ENCODE assay signal across 8 cellular contexts in genomic region chr12:118376089-118377004, GRCh38. TPM values are rescaled to one million over a fixed set of nuclear protein-coding genes. Genes with fewer than 3 reads are reported as not detected.
DNase-seq lines count a peak whose midpoint lies in the region; ATAC-seq and TF ChIP-seq lines count a peak whose summit lies in the region.

Gene SUDS3 (plus strand): TSS chr12:118376555. CDS start chr12:118376692, 137 bp downstream.

- H3K4me3 ChIP-seq in choroid plexus epithelial cell (ENCODE audit: low read depth, low read length) (peak within 1 kb of the TSS; percentile 87), kidney epithelial cell (ENCODE audit: low read depth, low read length) (peak within 1 kb of the TSS; percentile 90)

- peak; percentile 91 for DNase-seq in GM10266 (ENCODE audit: extremely low spot score)
- DNase-seq in NCI-H526 (lab: John Stamatoyannopoulos, UW) = peak; percentile 83 to 93
- DNase-seq in activated CD4-positive, alpha-beta T cell treated with anti-CD3 and anti-CD28 coated beads for 48 hours = peak; percentile 95
- peak; percentile 79 for DNase-seq in choroid plexus epithelial cell (ENCODE audit: low read depth)
- no peak for DNase-seq in kidney epithelial cell (ENCODE audit: low read depth)
- peak; percentile 94 for DNase-seq in stimulated activated CD4-positive, alpha-beta T cell treated with anti-CD3 and anti-CD28 coated beads, Interleukin-15, amount 100 ng/mL, for 24 hours

- H3K27me3 ChIP-seq in kidney epithelial cell (ENCODE audit: control insufficient read depth, insufficient read depth, low read length) = no peaks in the 10 kb centered on the region

- ATAC-seq in HG03159 (IDR thresholded peaks at IDR 0.05; ENCODE audit: unreplicated experiment) (peak; percentile 33), GM21526 (IDR thresholded peaks at IDR 0.05; ENCODE audit: low FRiP score, unreplicated experiment) (no peak)

- peaks cover 2% of the 10 kb centered on the region for H3K36me3 ChIP-seq in kidney epithelial cell (ENCODE audit: control insufficient read depth, insufficient read depth, low read length)

- TF ChIP-seq CTCF in GM10266 (IDR thresholded peaks at IDR 0.05; ENCODE audit: control insufficient read depth, insufficient read depth, low read depth, missing control alignments) (peak; percentile 97), choroid plexus epithelial cell (conservative IDR thresholded peaks at IDR 0.05; ENCODE audit: low read depth, low read length) (peak; percentile 97), kidney epithelial cell (IDR thresholded peaks at IDR 0.05; ENCODE audit: insufficient read depth, low read length, poor library complexity, severe bottlenecking) (peak; percentile 99)

RNA-seq across cellular contexts. Expression of gene SUDS3, which starts in this region (rescaled TPM):
- 30.5 and 45.9 TPM in 2 replicates for total RNA-seq in kidney epithelial cell
